ENCODE assay signal across 15 cellular contexts in genomic region chr5:68305223-68305865, GRCh38.
"Had no signal": no experiment of that assay in that cellular context is flagged by ENCODE, and none has a peak within 500 bp of the region (broad histone marks: within the 10 kb centered on the region; RNA-seq: fewer than 3 reads in every experiment).

No MANE protein-coding gene starts in this region.

- H3K27me3 ChIP-seq: brain microvascular endothelial cell, colonic mucosa, upper lobe of right lung had no signal

- H3K27ac ChIP-seq: brain microvascular endothelial cell, colonic mucosa, upper lobe of right lung had no signal

- DNase-seq: activated B cell treated with CpG ODN at 0.5 μM for 24 hours; activated CD4-positive, alpha-beta memory T cell treated with anti-CD3 and anti-CD28 coated beads, Interleukin-2, amount 10 ng/mL, durations not matched to agents 7 days and 5 days; activated CD4-positive, alpha-beta T cell treated with anti-CD3 and anti-CD28 coated beads for 4 hours; activated CD8-positive, alpha-beta memory T cell treated with anti-CD3 and anti-CD28 coated beads, Interleukin-2, amount 10 ng/mL, durations not matched to agents 7 days and 5 days; activated naive CD4-positive, alpha-beta T cell treated with anti-CD3 and anti-CD28 coated beads for 36 hours; activated naive CD8-positive, alpha-beta T cell treated with anti-CD3 and anti-CD28 coated beads, Interleukin-2, amount 50 U/mL, for 24 hours; brain microvascular endothelial cell; colonic mucosa; erythroblast; occipital lobe; retina; stimulated activated naive CD8-positive, alpha-beta T cell treated with anti-CD3 and anti-CD28 coated beads, Interleukin-15, Interleukin-2, amounts not matched to agents 100 U/mL and 50 U/mL, for 24 hours; upper lobe of right lung had no signal

- H3K9me3 Mint-ChIP-seq: activated B cell treated with CpG ODN at 0.5 μM for 24 hours; activated CD4-positive, alpha-beta memory T cell treated with anti-CD3 and anti-CD28 coated beads, Interleukin-2, amount 10 ng/mL, durations not matched to agents 7 days and 5 days; activated naive CD4-positive, alpha-beta T cell treated with anti-CD3 and anti-CD28 coated beads for 36 hours; activated naive CD8-positive, alpha-beta T cell treated with anti-CD3 and anti-CD28 coated beads, Interleukin-2, amount 50 U/mL, for 24 hours; activated T-helper 2 cell treated with anti-CD3 and anti-CD28 coated beads, Interferon-gamma antibody, Interleukin-2, Interleukin-4, amounts not matched to agents 10 μg/mL and 5 μg/mL and 100 μg/mL, durations not matched to agents 14 hours and 24 hours and 36 hours; central memory CD8-positive, alpha-beta T cell had no signal

- ATAC-seq: activated CD8-positive, alpha-beta memory T cell treated with anti-CD3 and anti-CD28 coated beads, Interleukin-2, amount 10 ng/mL, durations not matched to agents 7 days and 5 days; activated naive CD8-positive, alpha-beta T cell treated with anti-CD3 and anti-CD28 coated beads, Interleukin-2, amount 50 U/mL, for 24 hours; stimulated activated naive CD8-positive, alpha-beta T cell treated with anti-CD3 and anti-CD28 coated beads, Interleukin-15, Interleukin-2, amounts not matched to agents 100 U/mL and 50 U/mL, for 24 hours; upper lobe of right lung had no signal

- H3K27ac Mint-ChIP-seq: activated B cell treated with CpG ODN at 0.5 μM for 24 hours; activated CD4-positive, alpha-beta memory T cell treated with anti-CD3 and anti-CD28 coated beads, Interleukin-2, amount 10 ng/mL, durations not matched to agents 7 days and 5 days; activated CD8-positive, alpha-beta memory T cell treated with anti-CD3 and anti-CD28 coated beads, Interleukin-2, amount 10 ng/mL, durations not matched to agents 7 days and 5 days; activated naive CD4-positive, alpha-beta T cell treated with anti-CD3 and anti-CD28 coated beads for 36 hours; activated naive CD8-positive, alpha-beta T cell treated with anti-CD3 and anti-CD28 coated beads, Interleukin-2, amount 50 U/mL, for 24 hours; activated T-helper 2 cell treated with anti-CD3 and anti-CD28 coated beads, Interferon-gamma antibody, Interleukin-2, Interleukin-4, amounts not matched to agents 10 μg/mL and 5 μg/mL and 100 μg/mL, durations not matched to agents 14 hours and 24 hours and 36 hours had no signal

- H3K9me3 ChIP-seq: colonic mucosa, upper lobe of right lung had no signal

- H3K4me3 Mint-ChIP-seq: activated B cell treated with CpG ODN at 0.5 μM for 24 hours; activated CD4-positive, alpha-beta memory T cell treated with anti-CD3 and anti-CD28 coated beads, Interleukin-2, amount 10 ng/mL, durations not matched to agents 7 days and 5 days; activated CD8-positive, alpha-beta memory T cell treated with anti-CD3 and anti-CD28 coated beads, Interleukin-2, amount 10 ng/mL, durations not matched to agents 7 days and 5 days; activated naive CD4-positive, alpha-beta T cell treated with anti-CD3 and anti-CD28 coated beads for 36 hours; activated naive CD8-positive, alpha-beta T cell treated with anti-CD3 and anti-CD28 coated beads, Interleukin-2, amount 50 U/mL, for 24 hours; central memory CD8-positive, alpha-beta T cell had no signal

- H3K4me1 ChIP-seq: colonic mucosa, upper lobe of right lung had no signal

- H3K27me3 Mint-ChIP-seq: activated B cell treated with CpG ODN at 0.5 μM for 24 hours; activated CD4-positive, alpha-beta memory T cell treated with anti-CD3 and anti-CD28 coated beads, Interleukin-2, amount 10 ng/mL, durations not matched to agents 7 days and 5 days; activated CD8-positive, alpha-beta memory T cell treated with anti-CD3 and anti-CD28 coated beads, Interleukin-2, amount 10 ng/mL, durations not matched to agents 7 days and 5 days; activated naive CD8-positive, alpha-beta T cell treated with anti-CD3 and anti-CD28 coated beads, Interleukin-2, amount 50 U/mL, for 24 hours; central memory CD8-positive, alpha-beta T cell had no signal

- H3K36me3 ChIP-seq: colonic mucosa had no signal

- H3K4me1 Mint-ChIP-seq: activated B cell treated with CpG ODN at 0.5 μM for 24 hours had no signal

- H3K4me3 ChIP-seq: colonic mucosa, upper lobe of right lung had no signal
